Comparison of ENCODE assay signal across 27 cellular contexts in genomic region chr14:102971314-102971713, GRCh38. TPM values are rescaled to one million over a fixed set of nuclear protein-coding genes. Genes with fewer than 3 reads are reported as not detected.
DNase-seq lines count a peak whose midpoint lies in the region; ATAC-seq and TF ChIP-seq lines count a peak whose summit lies in the region.
"Had no signal": no experiment of that assay in that cellular context is flagged by ENCODE, and none has a peak within 500 bp of the region (broad histone marks: within the 10 kb centered on the region; RNA-seq: fewer than 3 reads in every experiment).

No MANE protein-coding gene starts in this region.

- H3K4me3 ChIP-seq in SK-N-MC (no peak overlapping the region), lower lobe of right lung (no peak overlapping the region), upper lobe of right lung (no peak overlapping the region), ovary (no peak overlapping the region), heart left ventricle (no peak overlapping the region)
- H3K4me3 ChIP-seq: GM12878, GM23338, MG63, PC-9, SJSA1 had no signal

- H3K27me3 ChIP-seq in lower lobe of right lung (ENCODE audit: low read depth) (no peaks in the 10 kb centered on the region), upper lobe of right lung (no peaks in the 10 kb centered on the region), ovary (no peaks in the 10 kb centered on the region), heart left ventricle (no peaks in the 10 kb centered on the region)
- H3K27me3 ChIP-seq: BE2C, MG63, SJSA1 had no signal

- TF ChIP-seq CTCF in lower lobe of right lung (IDR thresholded peaks at IDR 0.05), result no peak
- no peak for TF ChIP-seq CTCF in upper lobe of right lung (IDR thresholded peaks at IDR 0.05)
- TF ChIP-seq CTCF in ovary (IDR thresholded peaks at IDR 0.05), result no peak
- no peak for TF ChIP-seq CTCF in heart left ventricle (IDR thresholded peaks at IDR 0.05)

- 90 to 92% (median 90%) methylated on average over 9 of the region's 9 CpGs for WGBS in ovary, 3 donors
- 76 to 86% (median 81%) methylated on average over 9 of the region's 9 CpGs for WGBS in heart left ventricle, 4 donors

- in situ Hi-C loops in G401 (cut with HindIII; ENCODE audit: low sequenced_read_pairs), result no loop called here

- DNase-seq in G401 (ENCODE audit: low spot score) (peak; percentile 40), SK-N-MC (ENCODE audit: low read depth, low spot score) (no peak), lower lobe of right lung (no peak), upper lobe of right lung (no peak), ovary (no peak), heart left ventricle (no peak), HEK293T (ENCODE audit: extremely low spot score) (no peak)
- DNase-seq: BE2C; Calu3; GDM1; H9; HFFc6; IMR-90; KG1; MG63; NCI-H1694; NCI-H2081; NCI-H446; NCI-H82; NK-92 treated with Interleukin-12 subunit alpha and Interleukin-12 subunit beta, amount 100 ng/mL, for 24 hours; PC-9; Right ventricle myocardium superior; RPMI8226; T-cell had no signal

- TF ChIP-seq EP300 in ovary (IDR thresholded peaks at IDR 0.05), result no peak

- H3K27ac ChIP-seq in SK-N-MC (peak overlapping the region; percentile 47; the same call in 1 of the 2 replicates), lower lobe of right lung (no peak overlapping the region), upper lobe of right lung (no peak overlapping the region), ovary (no peak overlapping the region), heart left ventricle (no peak overlapping the region)
- H3K27ac ChIP-seq: PC-9, SJSA1 had no signal

- ATAC-seq in lower lobe of right lung (peak; percentile 71 to 81), upper lobe of right lung (peak; percentile 75), heart left ventricle (no peak)
- ATAC-seq: GM12878, GM23338, T-cell had no signal

- H3K9ac ChIP-seq in SK-N-MC (ENCODE audit: insufficient read length), result peak overlapping the region; percentile 20

- H3K4me1 ChIP-seq in lower lobe of right lung (no peaks in the 10 kb centered on the region), upper lobe of right lung (no peaks in the 10 kb centered on the region), ovary (ENCODE audit: insufficient read depth) (no peaks in the 10 kb centered on the region), heart left ventricle (no peaks in the 10 kb centered on the region)
- H3K4me1 ChIP-seq: BE2C, SJSA1 had no signal

- CTCF ChIA-PET in HEK293T (lab: Yijun Ruan, JAX), result no interaction called here

- H3K9me3 ChIP-seq in SK-N-MC (ENCODE audit: low read depth, low read length), result no peaks in the 10 kb centered on the region
- H3K9me3 ChIP-seq in lower lobe of right lung, result no peaks in the 10 kb centered on the region
- H3K9me3 ChIP-seq in upper lobe of right lung, result no peaks in the 10 kb centered on the region
- no peaks in the 10 kb centered on the region for H3K9me3 ChIP-seq in ovary
- H3K9me3 ChIP-seq in heart left ventricle, result no peaks in the 10 kb centered on the region
- H3K9me3 ChIP-seq: BE2C, MG63, SJSA1 had no signal

- intact Hi-C loops in lower lobe of right lung (cut with DNase I) (no loop called here), upper lobe of right lung (cut with DNase I) (no loop called here), ovary (cut with DNase I) (no loop called here), heart left ventricle (cut with DNase I) (no loop called here)

- TF ChIP-seq POLR2A in ovary (IDR thresholded peaks at IDR 0.05) (no peak), heart left ventricle (IDR thresholded peaks at IDR 0.05) (no peak)

- POLR2A ChIA-PET in HEK293T (lab: Yijun Ruan, JAX), result no interaction called here

- peaks cover 67% of the 10 kb centered on the region for H3K36me3 ChIP-seq in SK-N-MC (ENCODE audit: insufficient read depth, low read length)
- H3K36me3 ChIP-seq in lower lobe of right lung, result peaks cover 100% of the 10 kb centered on the region
- H3K36me3 ChIP-seq in upper lobe of right lung, result peaks cover 93% of the 10 kb centered on the region
- no peaks in the 10 kb centered on the region for H3K36me3 ChIP-seq in ovary
- peaks cover 8 to 100% (median 96%) of the 10 kb centered on the region in 9 donors for H3K36me3 ChIP-seq in heart left ventricle

TF ChIP-seq in HEK293T, 16 proteins besides CTCF, POLR2A, EP300 and RAD21:
- TF ChIP-seq L3MBTL2 (conservative IDR thresholded peaks at IDR 0.05) (no peak), TARDBP (IDR thresholded peaks at IDR 0.05) (no peak), SUZ12 (IDR thresholded peaks at IDR 0.05) (no peak), ELF4 (IDR thresholded peaks at IDR 0.05) (no peak), ZNF384 (IDR thresholded peaks at IDR 0.05) (no peak), ARNT (IDR thresholded peaks at IDR 0.05) (no peak)

RNA-seq across cellular contexts. Expression of gene AMN, which starts 48.9 kb away (rescaled TPM):
- total RNA-seq in G401 (2014; rRNA removed; shearing (Covaris generic)), result not detected in 2 replicates
- 13.7 TPM for total RNA-seq in lower lobe of right lung
- 19.8 TPM for total RNA-seq in upper lobe of right lung
- 1 to 10 TPM in 3 of 7 donors, under 1 TPM in 4; 0.10 to 4.6 (median 0.71) TPM for total RNA-seq in ovary
- polyA plus RNA-seq in ovary, result under 1 TPM in 1 of 2 donors, not detected in 1; 0.47 TPM
- total RNA-seq in heart left ventricle, result under 1 TPM in 1 of 9 donors, not detected in 8; 0.36 TPM
- under 1 TPM; 0.11 to 0.21 TPM for polyA plus RNA-seq in heart left ventricle
- total RNA-seq: HFFc6, Right ventricle myocardium superior, SJSA1 had no signal

Comparison
In these comparisons a context has a peak if more than half of its experiments do, and no peak if none do; other contexts are left out.
1. ATAC-seq: peak in lower lobe of right lung (2 of 2) and upper lobe of right lung (single experiment); none in heart left ventricle (0 of 4).